20 cellular contexts compared by ENCODE assay signal in genomic region chr14:70140614-70141013, GRCh38. TPM values are rescaled to one million over a fixed set of nuclear protein-coding genes. Genes with fewer than 3 reads are reported as not detected.
"Had no signal": no experiment of that assay in that cellular context is flagged by ENCODE, and none has a peak within 500 bp of the region (broad histone marks: within the 10 kb centered on the region; RNA-seq: fewer than 3 reads in every experiment).

No MANE protein-coding gene starts in this region.

- ATAC-seq: Panc1, PC-3 had no signal

- H3K36me3 ChIP-seq: SJSA1 had no signal

- H3K4me1 ChIP-seq: SJSA1 had no signal

- H3K4me3 ChIP-seq: SJSA1, SK-N-MC had no signal

- H3K9me3 ChIP-seq: SJSA1 had no signal

- H3K27ac ChIP-seq: SJSA1, SK-N-MC had no signal

- DNase-seq: KBM-7, MM.1S, NCI-H1092 treated with DMSO at 0.1 percent for 48 hours, NCI-H1436, NCI-H187, NCI-H2029, NCI-H2081 treated with DMSO at 0.1 percent for 48 hours, NCI-H2171, NCI-H226, NCI-H446, NCI-H510A, NCI-H526, PC-3, Right ventricle myocardium superior, SIG-M5 had no signal

- H3K27me3 ChIP-seq: SJSA1 had no signal

RNA-seq across cellular contexts. Expression of gene SLC8A3, which starts 48.1 kb away (rescaled TPM):
- total RNA-seq: HT-29, OCI-LY7, PC-3 had no signal
